8 cellular contexts compared by ENCODE assay signal in genomic region chr11:34250732-34251639, GRCh38.
A peak's percentile ranks its signal among the peaks of the same experiment; 100 is the strongest.
DNase-seq lines count a peak whose midpoint lies in the region; ATAC-seq and TF ChIP-seq lines count a peak whose summit lies in the region.

No MANE protein-coding gene starts in this region.

- no peak for TF ChIP-seq CTCF in CD8-positive, alpha-beta T cell (IDR thresholded peaks at IDR 0.05)
- no peak for TF ChIP-seq CTCF in WI38 (IDR thresholded peaks at IDR 0.05; ENCODE audit: low read depth, low read length)

- H3K36me3 Mint-ChIP-seq in CD8-positive, alpha-beta T cell, result no peaks in the 10 kb centered on the region
- H3K36me3 Mint-ChIP-seq in IgD-negative memory B cell, result no peaks in the 10 kb centered on the region

- peak overlapping the region; percentile 84 for H3K27ac Mint-ChIP-seq in CD8-positive, alpha-beta T cell
- H3K27ac Mint-ChIP-seq in IgD-negative memory B cell, result peak overlapping the region; percentile 59 to 71 (median 64)

- intact Hi-C loops in CD8-positive, alpha-beta T cell (cut with DNase I, micrococcal nuclease), result loop anchor here (1.0 to 10.0 kb wide), 10 partner anchors 16 to 554 kb away; partner anchors contain the start of genes ABTB2 (in 1 of the 2), CAPRIN1 (in 1 of the 2), CAT (in 1 of the 2) and FBXO3 (in 1 of the 2)

- H3K4me1 ChIP-seq in CD8-positive, alpha-beta T cell (ENCODE audit: insufficient read depth, low read length), result peaks cover 51% of the 10 kb centered on the region

- H3K9me3 Mint-ChIP-seq in CD8-positive, alpha-beta T cell, result no peaks in the 10 kb centered on the region
- no peaks in the 10 kb centered on the region for H3K9me3 Mint-ChIP-seq in IgD-negative memory B cell

- H3K4me1 Mint-ChIP-seq in CD8-positive, alpha-beta T cell (ENCODE audit: low read depth), result peaks cover 54% of the 10 kb centered on the region
- peaks cover 10 to 14% (median 13%) of the 10 kb centered on the region in 3 donors for H3K4me1 Mint-ChIP-seq in IgD-negative memory B cell

- H3K4me3 Mint-ChIP-seq in CD8-positive, alpha-beta T cell, result peak overlapping the region; percentile 66
- H3K4me3 Mint-ChIP-seq in IgD-negative memory B cell, result peak overlapping the region; percentile 24 to 81 (median 69)

- H3K4me3 ChIP-seq in CD8-positive, alpha-beta T cell (ENCODE audit: low read depth, low read length), result peak overlapping the region; percentile 47
- H3K4me3 ChIP-seq in WI38 (ENCODE audit: low read depth, low read length), result peak overlapping the region; percentile 32

- H3K36me3 ChIP-seq in CD8-positive, alpha-beta T cell (ENCODE audit: insufficient read depth, low read length), result no peaks in the 10 kb centered on the region

- no peaks in the 10 kb centered on the region for H3K9me3 ChIP-seq in CD8-positive, alpha-beta T cell (ENCODE audit: low read length)

- no peaks in the 10 kb centered on the region for H3K27me3 ChIP-seq in CD8-positive, alpha-beta T cell (ENCODE audit: insufficient read depth, low read length)

- H3K27me3 Mint-ChIP-seq in CD8-positive, alpha-beta T cell (ENCODE audit: low read depth), result peaks cover 3% of the 10 kb centered on the region
- no peaks in the 10 kb centered on the region for H3K27me3 Mint-ChIP-seq in IgD-negative memory B cell

- DNase-seq in CD8-positive, alpha-beta T cell, result peak; percentile 33 to 90 (median 77)
- DNase-seq in caudate nucleus (lab: John Stamatoyannopoulos, UW), result peak in 50 of 61 donors; percentile 17 to 87 (median 56)
- peak; percentile 1 to 27 for DNase-seq in lung microvascular endothelial cell (ENCODE audit: low read depth in 2 of 2)
- peak; percentile 19 for DNase-seq in stimulated activated CD8-positive, alpha-beta memory T cell treated with anti-CD3 and anti-CD28 coated beads, Interleukin-15, amount 100 ng/mL, for 24 hours (ENCODE audit: low read depth)
- no peak for DNase-seq in GF-D8 (lab: John Stamatoyannopoulos, UW)

- peak; percentile 94 for ATAC-seq in CD8-positive, alpha-beta T cell
- peak; percentile 73 for ATAC-seq in GM21528 (IDR thresholded peaks at IDR 0.05; ENCODE audit: low FRiP score, unreplicated experiment)

- POLR2A ChIA-PET in CD8-positive, alpha-beta T cell (lab: Charles Lee), result interaction anchor here (1.0 to 1.7 kb wide), 4 partner anchors 13 to 107 kb away, joined by 3 to 8 read pairs (median 3); partner anchors contain the start of gene ABTB2

- CTCF ChIA-PET in CD8-positive, alpha-beta T cell (lab: Charles Lee), result interaction anchor here (1.0 to 4.4 kb wide), 4 partner anchors 9 to 262 kb away, joined by 3 to 26 read pairs (median 4); no protein-coding TSS in a partner anchor

- no peak overlapping the region for H3K27ac ChIP-seq in CD8-positive, alpha-beta T cell (ENCODE audit: low read depth, low read length)
- H3K27ac ChIP-seq in caudate nucleus (ENCODE audit: low read depth, low read length), result no peak overlapping the region
